Comparison of ENCODE assay signal across 13 cellular contexts in genomic region chr2:208269091-208269490, GRCh38. TPM values are rescaled to one million over a fixed set of nuclear protein-coding genes. Genes with fewer than 3 reads are reported as not detected.
DNase-seq lines count a peak whose midpoint lies in the region; ATAC-seq and TF ChIP-seq lines count a peak whose summit lies in the region.
"Had no signal": no experiment of that assay in that cellular context is flagged by ENCODE, and none has a peak within 500 bp of the region (broad histone marks: within the 10 kb centered on the region; RNA-seq: fewer than 3 reads in every experiment).

No MANE protein-coding gene starts in this region.

- no peaks in the 10 kb centered on the region for H3K27me3 Mint-ChIP-seq in T-cell
- H3K27me3 Mint-ChIP-seq in naive B cell: no peaks in the 10 kb centered on the region
- H3K27me3 Mint-ChIP-seq: activated CD4-positive, alpha-beta memory T cell treated with anti-CD3 and anti-CD28 coated beads for 36 hours had no signal

- peak overlapping the region in 2 of 3 donors; percentile 25 for H3K4me3 Mint-ChIP-seq in T-cell
- H3K4me3 Mint-ChIP-seq in naive B cell: peak overlapping the region in 5 of 8 donors; percentile 32 to 57 (median 47)
- H3K4me3 Mint-ChIP-seq: activated CD4-positive, alpha-beta memory T cell treated with anti-CD3 and anti-CD28 coated beads for 36 hours had no signal

- H3K36me3 Mint-ChIP-seq in T-cell (peaks cover 23% of the 10 kb centered on the region), naive B cell (peaks cover 10 to 13% of the 10 kb centered on the region in 2 donors)

- POLR2A ChIA-PET in T-cell (lab: Charles Lee): interaction anchor here in 1 of 2 donors (0.5 to 1.0 kb wide), 4 partner anchors 12 to 1860 kb away, joined by 3 to 4 read pairs (median 4); no protein-coding TSS in a partner anchor

- H3K27ac Mint-ChIP-seq in T-cell (peak overlapping the region in 1 of 2 donors; percentile 34), naive B cell (peak overlapping the region in 5 of 6 donors; percentile 14 to 68 (median 62))
- H3K27ac Mint-ChIP-seq: activated CD4-positive, alpha-beta memory T cell treated with anti-CD3 and anti-CD28 coated beads for 36 hours had no signal

- TF ChIP-seq CTCF in GM12873 (IDR thresholded peaks at IDR 0.05; ENCODE audit: insufficient read depth, low read depth, low read length, missing control alignments): peak; percentile 33

- H3K9me3 Mint-ChIP-seq in T-cell (no peaks in the 10 kb centered on the region), naive B cell (no peaks in the 10 kb centered on the region)
- H3K9me3 Mint-ChIP-seq: activated CD4-positive, alpha-beta memory T cell treated with anti-CD3 and anti-CD28 coated beads for 36 hours had no signal

- H3K4me1 Mint-ChIP-seq in T-cell: peaks cover 63 to 68% (median 63%) of the 10 kb centered on the region in 3 donors
- H3K4me1 Mint-ChIP-seq in naive B cell: peaks cover 49 to 60% (median 57%) of the 10 kb centered on the region in 3 donors

- ATAC-seq in T-cell (replicated peaks in 1 of 4) (no peak), naive B cell (ENCODE audit: low read depth in 2 of 2) (no peak), HG03520 (IDR thresholded peaks at IDR 0.05; ENCODE audit: unreplicated experiment) (no peak), GM19395 (IDR thresholded peaks at IDR 0.05; ENCODE audit: unreplicated experiment) (no peak)
- ATAC-seq: left lung had no signal

- DNase-seq in CD1c-positive myeloid dendritic cell (ENCODE audit: extremely low spot score): peak; percentile 24
- DNase-seq in T-cell: peak in 4 of 34 experiments; percentile 2 to 23 (median 10)
- DNase-seq in naive B cell: no peak
- DNase-seq in NCI-H1694 (lab: John Stamatoyannopoulos, UW): no peak
- DNase-seq: activated CD4-positive, alpha-beta memory T cell treated with anti-CD3 and anti-CD28 coated beads for 36 hours; activated naive CD4-positive, alpha-beta T cell treated with Interleukin-2 at 50 U/mL for 16 hours; hypothalamus; left lung; NCI-H2171; SW 1271 had no signal

- CTCF ChIA-PET in T-cell (lab: Charles Lee): interaction anchor here (0.6 to 6.7 kb wide), 7 partner anchors 9 to 1488 kb away, joined by 3 to 53 read pairs (median 3); partner anchors contain the start of genes IDH1 (in 2 of the 2) and PLEKHM3 (in 1 of the 2)

RNA-seq across cellular contexts. Expression of gene PIKFYVE, which starts 3.0 kb away (rescaled TPM):
- 10 to 100 TPM; 35.3 to 42.6 (median 38.6) TPM for total RNA-seq in T-cell
- 10 to 100 TPM in 5 of 6 donors, 1 to 10 TPM in 1; 3.6 to 16.8 (median 13.9) TPM for polyA plus RNA-seq in naive B cell (ENCODE audit: low read depth in 6 of 6)

RNA-seq across cellular contexts. Expression of gene IDH1, which starts 14.2 kb away (rescaled TPM):
- total RNA-seq in T-cell: 10 to 100 TPM in 3 of 5 donors, 1 to 10 TPM in 2; 5.1 to 22.9 (median 22.2) TPM
- 10 to 100 TPM in 2 of 6 donors, 1 to 10 TPM in 4; 6.7 to 10.6 (median 8.7) TPM for polyA plus RNA-seq in naive B cell (ENCODE audit: low read depth in 6 of 6)
